Comparison of ENCODE assay signal across 8 cellular contexts in genomic region chr6:157143171-157143884, GRCh38.
DNase-seq lines count a peak whose midpoint lies in the region; ATAC-seq, FAIRE-seq and TF ChIP-seq lines count a peak whose summit lies in the region.

No MANE protein-coding gene starts in this region.

- H3K4me1 ChIP-seq in BE2C (peaks cover 33% of the 10 kb centered on the region), foreskin keratinocyte (peaks cover 14% of the 10 kb centered on the region), HepG2 (ENCODE audit: insufficient read depth, low read length) (no peaks in the 10 kb centered on the region)
- H3K4me1 ChIP-seq in naive thymus-derived CD4-positive, alpha-beta T cell (ENCODE audit: control insufficient read depth in 2 of 2, insufficient read depth in 2 of 2, low read length in 2 of 2): peaks cover 0 to 15% of the 10 kb centered on the region in 2 donors

- H3K27me3 ChIP-seq in BE2C: no peaks in the 10 kb centered on the region
- no peaks in the 10 kb centered on the region for H3K27me3 ChIP-seq in naive thymus-derived CD4-positive, alpha-beta T cell (ENCODE audit: control insufficient read depth in 2 of 2, insufficient read depth in 2 of 2, low read length in 2 of 2)
- H3K27me3 ChIP-seq in foreskin keratinocyte: no peaks in the 10 kb centered on the region
- H3K27me3 ChIP-seq in HepG2 (ENCODE audit: control insufficient read depth in 1 of 2, insufficient read depth in 2 of 2, low read length in 2 of 2): no peaks in the 10 kb centered on the region

- CTCF ChIA-PET in naive thymus-derived CD4-positive, alpha-beta T cell (lab: Charles Lee): no interaction called here
- CTCF ChIA-PET in HepG2 (lab: Yijun Ruan, JAX; ENCODE audit: low intra/inter-chr PET ratio, low total read pairs): no interaction called here

- DNase-seq in BE2C (peak; percentile 70), cardiac fibroblast (ENCODE audit: low read depth in 2 of 2) (peak; percentile 83 to 95), foreskin keratinocyte (no peak), HepG2 (ENCODE audit: low spot score) (no peak), cerebellar nuclear complex (lab: John Stamatoyannopoulos, UW) (no peak), NCI-H510A treated with DMSO at 0.1 percent for 48 hours (lab: John Stamatoyannopoulos, UW) (no peak)
- DNase-seq in naive thymus-derived CD4-positive, alpha-beta T cell: no peak

- no peaks in the 10 kb centered on the region for H3K36me3 Mint-ChIP-seq in IgD-negative memory B cell
- H3K36me3 Mint-ChIP-seq in naive thymus-derived CD4-positive, alpha-beta T cell: peaks cover 0 to 33% (median 7%) of the 10 kb centered on the region in 5 donors

- no TSS peak for BruUV-seq in HepG2 (replicated peaks; lab: Mats Ljungman, UMichigan)

- 96% methylated on average over 10 of the region's 10 CpGs for WGBS in HepG2 (ENCODE audit: low lambda C conversion rate)

- in situ Hi-C loops in HepG2 (cut with HindIII; ENCODE audit: extremely low pct_ligation_motif_present, low pct_unique_long_range_greater_than_20kb): no loop called here

- no peaks in the 10 kb centered on the region for H3K9me3 ChIP-seq in BE2C
- H3K9me3 ChIP-seq in naive thymus-derived CD4-positive, alpha-beta T cell (ENCODE audit: control insufficient read depth in 2 of 3, low read length in 3 of 3): no peaks in the 10 kb centered on the region
- H3K9me3 ChIP-seq in HepG2 (ENCODE audit: low read length): no peaks in the 10 kb centered on the region

- H3K36me3 ChIP-seq in BE2C: peaks cover 11% of the 10 kb centered on the region
- peaks cover 0 to 25% (median 0%) of the 10 kb centered on the region in 3 experiments for H3K36me3 ChIP-seq in naive thymus-derived CD4-positive, alpha-beta T cell (ENCODE audit: control insufficient read depth in 2 of 3, insufficient read depth in 3 of 3, low read length in 3 of 3)
- peaks cover 21 to 46% of the 10 kb centered on the region in 2 experiments for H3K36me3 ChIP-seq in HepG2 (replicated peaks in 1 of 2; ENCODE audit: control insufficient read depth in 1 of 2, insufficient read depth in 2 of 2, low read length in 2 of 2)

- H3K4me2 ChIP-seq in HepG2 (ENCODE audit: low read depth, low read length): no peak overlapping the region

- TF ChIP-seq EP300 in HepG2 (IDR thresholded peaks at IDR 0.05; ENCODE audit: low read depth in 2 of 2, low read length in 2 of 2) (no peak), HepG2 (CRISPR knock-in tag; IDR thresholded peaks at IDR 0.05; ENCODE audit: borderline replicate concordance) (no peak)

- POLR2A ChIA-PET in naive thymus-derived CD4-positive, alpha-beta T cell (lab: Charles Lee): interaction anchor here (0.6 kb wide), 1 partner anchor 15 kb away, joined by 3 read pairs; no protein-coding TSS in a partner anchor
- POLR2A ChIA-PET in HepG2 (lab: Yijun Ruan, JAX): no interaction called here

- peak overlapping the region in 2 of 3 donors; percentile 63 to 71 for H3K27ac Mint-ChIP-seq in IgD-negative memory B cell
- peak overlapping the region in 1 of 9 donors; percentile 20 for H3K27ac Mint-ChIP-seq in naive thymus-derived CD4-positive, alpha-beta T cell

- no peaks in the 10 kb centered on the region for H3K27me3 Mint-ChIP-seq in IgD-negative memory B cell
- H3K27me3 Mint-ChIP-seq in naive thymus-derived CD4-positive, alpha-beta T cell: no peaks in the 10 kb centered on the region

- peaks cover 0 to 9% (median 8%) of the 10 kb centered on the region in 3 donors for H3K4me1 Mint-ChIP-seq in IgD-negative memory B cell
- peaks cover 0 to 32% (median 7%) of the 10 kb centered on the region in 7 donors for H3K4me1 Mint-ChIP-seq in naive thymus-derived CD4-positive, alpha-beta T cell

- peak; percentile 83 for ATAC-seq in naive thymus-derived CD4-positive, alpha-beta T cell
- no peak for ATAC-seq in foreskin keratinocyte
- no peak for ATAC-seq in HepG2

- intact Hi-C loops in naive thymus-derived CD4-positive, alpha-beta T cell (cut with micrococcal nuclease): loop anchor here in 1 of 2 donors (5.0 kb wide), 1 partner anchor 111 kb away; no protein-coding TSS in a partner anchor
- intact Hi-C loops in HepG2 (cut with micrococcal nuclease; ENCODE audit: unreplicated experiment): no loop called here

- no peaks in the 10 kb centered on the region for H3K79me2 ChIP-seq in HepG2 (ENCODE audit: insufficient read depth, low read length)

- H2AFZ ChIP-seq in HepG2 (ENCODE audit: low read length): no peak overlapping the region

- no peak overlapping the region for H3K4me3 Mint-ChIP-seq in IgD-negative memory B cell
- no peak overlapping the region for H3K4me3 Mint-ChIP-seq in naive thymus-derived CD4-positive, alpha-beta T cell

- TF ChIP-seq RAD21 in HepG2 (CRISPR knock-in tag; IDR thresholded peaks at IDR 0.05): no peak

- no peak overlapping the region for H3K27ac ChIP-seq in naive thymus-derived CD4-positive, alpha-beta T cell (ENCODE audit: low read depth, low read length)
- H3K27ac ChIP-seq in foreskin keratinocyte: no peak overlapping the region
- H3K27ac ChIP-seq in HepG2 (ENCODE audit: extremely low read length, insufficient read depth, low read length): no peak overlapping the region

- peaks cover 4% of the 10 kb centered on the region; the same call in 1 of the 2 replicates for H4K20me1 ChIP-seq in HepG2 (ENCODE audit: insufficient read depth, low read length)

- no peak for TF ChIP-seq POLR2A in HepG2 (IDR thresholded peaks at IDR 0.05; ENCODE audit: insufficient read depth in 1 of 2, low read depth in 2 of 2, low read length in 2 of 2)

- FAIRE-seq in HepG2 (lab: Jason Lieb, UNC): no peak

- H3K4me3 ChIP-seq in BE2C (ENCODE audit: low read depth, low read length) (no peak overlapping the region), cardiac fibroblast (replicated peaks in 1 of 2; ENCODE audit: low read depth in 2 of 2, low read length in 2 of 2) (no peak overlapping the region), HepG2 (replicated peaks in 1 of 3; ENCODE audit: insufficient read depth in 1 of 3, low read depth in 2 of 3, low read length in 3 of 3) (no peak overlapping the region)
- H3K4me3 ChIP-seq in naive thymus-derived CD4-positive, alpha-beta T cell (ENCODE audit: low read length): no peak overlapping the region

- H3K9me3 Mint-ChIP-seq in IgD-negative memory B cell: no peaks in the 10 kb centered on the region
- H3K9me3 Mint-ChIP-seq in naive thymus-derived CD4-positive, alpha-beta T cell: no peaks in the 10 kb centered on the region

- TF ChIP-seq CTCF in BE2C (IDR thresholded peaks at IDR 0.05; ENCODE audit: low read depth, low read length) (no peak), cardiac fibroblast (IDR thresholded peaks at IDR 0.05; ENCODE audit: low read depth, low read length) (no peak), foreskin keratinocyte (conservative IDR thresholded peaks at IDR 0.05) (no peak), HepG2 (CRISPR knock-in tag; IDR thresholded peaks at IDR 0.05) (no peak)

- H3K9ac ChIP-seq in HepG2 (ENCODE audit: insufficient read depth, low read depth, low read length): no peak overlapping the region

TF ChIP-seq in HepG2, 621 proteins besides CTCF, POLR2A, EP300 and RAD21:
- TF ChIP-seq ZNF3 (CRISPR knock-in tag; IDR thresholded peaks at IDR 0.05) (no peak), MIXL1 (CRISPR knock-in tag; IDR thresholded peaks at IDR 0.05) (no peak), GATA4 (IDR thresholded peaks at IDR 0.05; ENCODE audit: borderline replicate concordance, low read depth) (no peak), ZNF670 (CRISPR knock-in tag; IDR thresholded peaks at IDR 0.05; ENCODE audit: borderline replicate concordance) (no peak), ATF3 (CRISPR knock-in tag; IDR thresholded peaks at IDR 0.05) (no peak), ONECUT2 (CRISPR knock-in tag; IDR thresholded peaks at IDR 0.05) (no peak), FOXA3 (CRISPR knock-in tag; IDR thresholded peaks at IDR 0.05) (no peak), CENPT (CRISPR knock-in tag; IDR thresholded peaks at IDR 0.05; ENCODE audit: low read depth) (no peak), RCOR2 (CRISPR knock-in tag; IDR thresholded peaks at IDR 0.05) (no peak)
TF ChIP-seq in HepG2: peak in this region for 0.

Comparison
In these comparisons a context has a peak if more than half of its experiments do, and no peak if none do; other contexts are left out.
1. DNase-seq: peak in BE2C (single experiment) and cardiac fibroblast (2 of 2); none in naive thymus-derived CD4-positive, alpha-beta T cell (0 of 9), foreskin keratinocyte (0 of 2), HepG2 (single experiment), cerebellar nuclear complex (0 of 2) and NCI-H510A treated with DMSO at 0.1 percent for 48 hours (single experiment).